In the genomic region with DNA sequence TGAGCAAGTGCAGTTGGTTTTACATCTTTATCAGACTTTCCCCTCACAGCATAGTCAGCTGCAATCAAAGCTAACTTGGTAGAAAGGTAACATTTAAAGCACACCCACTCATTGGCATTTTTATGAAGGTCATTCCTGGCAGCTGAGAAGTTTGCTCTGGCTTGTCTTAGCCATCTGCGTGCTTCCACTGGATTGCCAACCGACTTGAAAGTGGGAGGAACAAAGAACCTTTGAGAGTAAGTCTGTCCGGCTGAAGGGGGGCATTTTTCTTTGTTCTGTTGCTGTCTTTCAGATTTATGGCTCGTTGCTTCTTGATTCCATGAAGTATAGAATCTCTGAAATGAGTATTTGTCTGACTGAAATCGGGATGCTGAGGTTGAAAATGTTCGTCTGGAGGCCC, we compare ENCODE assay signal across 20 cellular contexts.
DNase-seq lines count a peak whose midpoint lies in the region; ATAC-seq and TF ChIP-seq lines count a peak whose summit lies in the region.
"Had no signal": no experiment of that assay in that cellular context is flagged by ENCODE, and none has a peak within 500 bp of the region (broad histone marks: within the 10 kb centered on the region; RNA-seq: fewer than 3 reads in every experiment).

No MANE protein-coding gene starts in this region.

- H2AFZ ChIP-seq in mammary epithelial cell (ENCODE audit: low read depth, low read length), result no peak overlapping the region
- H2AFZ ChIP-seq: GM23248 had no signal

- H4K20me1 ChIP-seq in mammary epithelial cell (ENCODE audit: insufficient read depth, low read length), result no peaks in the 10 kb centered on the region
- H4K20me1 ChIP-seq: BLaER1 had no signal

- H3K9ac ChIP-seq in mammary epithelial cell (ENCODE audit: insufficient read depth, low read length), result no peak overlapping the region
- H3K9ac ChIP-seq: BLaER1, GM23248 had no signal

- no peaks in the 10 kb centered on the region for H3K27me3 Mint-ChIP-seq in MCF 10A (ENCODE audit: insufficient read depth, unreplicated experiment)
- no peaks in the 10 kb centered on the region for H3K27me3 Mint-ChIP-seq in neural crest cell (ENCODE audit: low read depth)
- H3K27me3 Mint-ChIP-seq in activated T-cell treated with anti-CD3 and anti-CD28 coated beads, Interleukin-2, amount 50 U/mL, for 72 hours (ENCODE audit: low read depth), result no peaks in the 10 kb centered on the region
- H3K27me3 Mint-ChIP-seq: CD4-positive, alpha-beta memory T cell had no signal

- H3K27me3 ChIP-seq in mammary epithelial cell (ENCODE audit: insufficient read depth, low read length) (no peaks in the 10 kb centered on the region), testis (no peaks in the 10 kb centered on the region)
- H3K27me3 ChIP-seq: BLaER1 had no signal

- intact Hi-C loops in mammary epithelial cell (cut with micrococcal nuclease) (no loop called here), MCF 10A (cut with micrococcal nuclease) (no loop called here), testis (cut with DNase I; ENCODE audit: low total_unique reads) (no loop called here)

- WGBS in mammary epithelial cell (ENCODE audit: low coverage, missing lambda C conversion rate), result 10% methylated on average over 6 of the region's 6 CpGs
- 64 to 75% methylated on average over 6 of the region's 6 CpGs for WGBS in testis, 2 donors

- H3K79me2 ChIP-seq in mammary epithelial cell (ENCODE audit: insufficient read depth, low read length), result no peaks in the 10 kb centered on the region

- H3K9me3 Mint-ChIP-seq in MCF 10A (ENCODE audit: unreplicated experiment), result peaks cover 16% of the 10 kb centered on the region
- H3K9me3 Mint-ChIP-seq in neural crest cell, result peaks cover 20% of the 10 kb centered on the region
- H3K9me3 Mint-ChIP-seq in activated T-cell treated with anti-CD3 and anti-CD28 coated beads, Interleukin-2, amount 50 U/mL, for 72 hours, result peaks cover 16% of the 10 kb centered on the region in 2 donors

- H3K27ac Mint-ChIP-seq in MCF 10A (ENCODE audit: low read depth, unreplicated experiment) (no peak overlapping the region), neural crest cell (ENCODE audit: unreplicated experiment) (peak overlapping the region; percentile 48)
- H3K27ac Mint-ChIP-seq in activated T-cell treated with anti-CD3 and anti-CD28 coated beads, Interleukin-2, amount 50 U/mL, for 72 hours, result no peak overlapping the region
- H3K27ac Mint-ChIP-seq: CD14-positive monocyte; CD4-positive, alpha-beta memory T cell had no signal

- in situ Hi-C loops in mammary epithelial cell (cut with MboI; ENCODE audit: low sequenced_read_pairs in 2 of 2), result no loop called here

- H3K36me3 Mint-ChIP-seq in MCF 10A (ENCODE audit: insufficient read depth, unreplicated experiment) (no peaks in the 10 kb centered on the region), neural crest cell (ENCODE audit: low read depth) (peaks cover 60% of the 10 kb centered on the region)
- H3K36me3 Mint-ChIP-seq in activated T-cell treated with anti-CD3 and anti-CD28 coated beads, Interleukin-2, amount 50 U/mL, for 72 hours (ENCODE audit: insufficient read depth in 2 of 2), result peaks cover 8 to 32% of the 10 kb centered on the region in 2 donors

- H3K9me3 ChIP-seq in mammary epithelial cell (replicated peaks; ENCODE audit: insufficient read depth, low read length) (no peaks in the 10 kb centered on the region), testis (no peaks in the 10 kb centered on the region)
- H3K9me3 ChIP-seq: HAP-1 had no signal

- no peak overlapping the region for H3K4me2 ChIP-seq in mammary epithelial cell (ENCODE audit: insufficient read depth, low read depth, low read length)
- H3K4me2 ChIP-seq: A549, BLaER1 had no signal

- H3K4me3 ChIP-seq in mammary epithelial cell (replicated peaks in 1 of 3; ENCODE audit: insufficient read depth in 1 of 3, low read depth in 2 of 3, low read length in 3 of 3) (no peak overlapping the region), testis (no peak overlapping the region)
- H3K4me3 ChIP-seq: A549, BLaER1, GM23248, HAP-1 had no signal

- dilution Hi-C loops in mammary epithelial cell (cut with HindIII; ENCODE audit: low sequenced_read_pairs), result no loop called here

- POLR2A ChIA-PET in MCF 10A (lab: Yijun Ruan, JAX), result interaction anchor here (0.6 to 1.5 kb wide), 2 partner anchors 9 to 1726 kb away, joined by 4 read pairs; no protein-coding TSS in a partner anchor

- H3K4me1 Mint-ChIP-seq in MCF 10A (ENCODE audit: insufficient read depth, unreplicated experiment), result no peaks in the 10 kb centered on the region
- peaks cover 23% of the 10 kb centered on the region for H3K4me1 Mint-ChIP-seq in neural crest cell
- H3K4me1 Mint-ChIP-seq in activated T-cell treated with anti-CD3 and anti-CD28 coated beads, Interleukin-2, amount 50 U/mL, for 72 hours (ENCODE audit: low read depth), result no peaks in the 10 kb centered on the region
- H3K4me1 Mint-ChIP-seq: CD14-positive monocyte; CD4-positive, alpha-beta memory T cell had no signal

- no peak for ATAC-seq in activated T-cell treated with anti-CD3 and anti-CD28 coated beads, Interleukin-2, amount 50 U/mL, for 72 hours (replicated peaks in 1 of 2)
- ATAC-seq: A549 had no signal

- DNase-seq in mammary epithelial cell, result peak; percentile 14
- no peak for DNase-seq in MCF 10A (ENCODE audit: unreplicated experiment)
- DNase-seq in foreskin melanocyte, result peak; percentile 56
- DNase-seq in neural crest cell (ENCODE audit: low read depth, low spot score), result no peak
- DNase-seq in testis, result peak; percentile 75
- DNase-seq in AG08396 (ENCODE audit: low spot score), result no peak
- no peak for DNase-seq in activated T-cell treated with anti-CD3 and anti-CD28 coated beads, Interleukin-2, amount 50 U/mL, for 72 hours
- no peak for DNase-seq in RKO (ENCODE audit: low spot score)
- DNase-seq: Calu3; CD4-positive, alpha-beta memory T cell; DMS79 treated with DMSO at 0.1 percent for 48 hours; GF-D8; GM23248; IMR-90 had no signal

- no peak for TF ChIP-seq CTCF in mammary epithelial cell (conservative IDR thresholded peaks at IDR 0.05 in 1 of 2, IDR thresholded peaks at IDR 0.05 in 1 of 2; ENCODE audit: extremely low read depth in 1 of 2, insufficient read depth in 1 of 2, low read depth in 1 of 2, low read length in 2 of 2)
- no peak for TF ChIP-seq CTCF in MCF 10A (IDR thresholded peaks at IDR 0.05; ENCODE audit: unreplicated experiment)
- TF ChIP-seq CTCF in neural crest cell (conservative IDR thresholded peaks at IDR 0.05), result no peak
- no peak for TF ChIP-seq CTCF in testis (IDR thresholded peaks at IDR 0.05)

- no peaks in the 10 kb centered on the region for H3K36me3 ChIP-seq in mammary epithelial cell (ENCODE audit: insufficient read depth, low read length)
- H3K36me3 ChIP-seq in testis (ENCODE audit: low read depth, missing control alignments), result no peaks in the 10 kb centered on the region
- H3K36me3 ChIP-seq: HAP-1 had no signal

- CTCF ChIA-PET in mammary epithelial cell (lab: Charles Lee; ENCODE audit: low non-redundant PET) (no interaction called here), MCF 10A (lab: Yijun Ruan, JAX) (interaction anchor here (0.5 kb wide), 2 partner anchors 509 to 692 kb away, joined by 4 to 6 read pairs; no protein-coding TSS in a partner anchor)

- H3K27ac ChIP-seq in mammary epithelial cell (ENCODE audit: insufficient read depth, low read depth, low read length) (no peak overlapping the region), testis (peak overlapping the region in 1 of 2 donors; percentile 18)
- H3K27ac ChIP-seq: 22Rv1, A549, BLaER1, GM23248, HL-60 had no signal

- BruUV-seq in mammary epithelial cell (replicated peaks; lab: Mats Ljungman, UMichigan), result no TSS peak
- BruUV-seq in MCF 10A (replicated peaks; lab: Mats Ljungman, UMichigan), result no TSS peak

- peaks cover 6% of the 10 kb centered on the region for H3K4me1 ChIP-seq in mammary epithelial cell (ENCODE audit: insufficient read depth, low read length)
- no peaks in the 10 kb centered on the region for H3K4me1 ChIP-seq in testis
- H3K4me1 ChIP-seq: A549, BLaER1, HAP-1 had no signal

- no peak for TF ChIP-seq POLR2A in testis (IDR thresholded peaks at IDR 0.05)

- no peak overlapping the region for H3K4me3 Mint-ChIP-seq in MCF 10A (ENCODE audit: unreplicated experiment)
- H3K4me3 Mint-ChIP-seq in neural crest cell, result no peak overlapping the region
- no peak overlapping the region for H3K4me3 Mint-ChIP-seq in activated T-cell treated with anti-CD3 and anti-CD28 coated beads, Interleukin-2, amount 50 U/mL, for 72 hours
- H3K4me3 Mint-ChIP-seq: CD14-positive monocyte; CD4-positive, alpha-beta memory T cell had no signal

Comparison
In these comparisons a context has a peak if more than half of its experiments do, and no peak if none do; other contexts are left out.
1. DNase-seq: peak in mammary epithelial cell (single experiment), foreskin melanocyte (single experiment) and testis (single experiment); none in MCF 10A (single experiment), neural crest cell (single experiment), AG08396 (single experiment), activated T-cell treated with anti-CD3 and anti-CD28 coated beads, Interleukin-2, amount 50 U/mL, for 72 hours (0 of 2) and RKO (single experiment).